In the genomic region with DNA sequence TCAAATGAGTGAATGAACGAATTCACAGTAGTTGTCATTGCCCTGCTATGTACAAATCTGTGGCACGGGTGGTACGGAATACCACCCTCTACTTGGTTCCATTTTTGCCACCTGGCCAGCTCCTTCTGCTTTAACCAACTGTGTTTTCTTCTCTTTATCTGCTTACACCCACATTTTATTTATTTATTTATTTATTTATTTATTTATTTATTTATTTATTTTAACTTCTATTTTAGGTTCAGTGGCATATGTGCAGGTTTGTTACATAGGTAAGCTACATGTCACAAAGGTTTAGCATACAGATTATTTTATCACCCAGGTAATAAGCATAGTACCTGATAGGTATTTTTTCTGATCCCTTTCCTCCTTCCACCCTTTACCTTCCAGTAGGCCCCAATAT, we compare ENCODE assay signal across 19 cellular contexts. TPM values are rescaled to one million over a fixed set of nuclear protein-coding genes. Genes with fewer than 3 reads are reported as not detected.
DNase-seq lines count a peak whose midpoint lies in the region; ATAC-seq and TF ChIP-seq lines count a peak whose summit lies in the region.
"Had no signal": no experiment of that assay in that cellular context is flagged by ENCODE, and none has a peak within 500 bp of the region (broad histone marks: within the 10 kb centered on the region; RNA-seq: fewer than 3 reads in every experiment).

No MANE protein-coding gene starts in this region.

- no peaks in the 10 kb centered on the region for H3K27me3 ChIP-seq in neural progenitor cell
- H3K27me3 ChIP-seq: BLaER1 treated with 17β-estradiol and CSF1 and Interleukin-3, amounts not matched to agents 10 nM and 100 nM had no signal

- ATAC-seq in GM19397 (IDR thresholded peaks at IDR 0.05; ENCODE audit: unreplicated experiment): no peak
- ATAC-seq: CD8-positive, alpha-beta T cell; GM12878 had no signal

- H3K4me2 ChIP-seq in neural progenitor cell: no peak overlapping the region

- no peaks in the 10 kb centered on the region for H3F3A ChIP-seq in neural progenitor cell (ENCODE audit: low read depth)

- H3K27me3 Mint-ChIP-seq in neural progenitor cell (ENCODE audit: insufficient read depth, low read depth): no peaks in the 10 kb centered on the region

- TF ChIP-seq CTCF in HEK293 (tag by site-specific recombination; IDR thresholded peaks at IDR 0.05) (no peak), neural progenitor cell (IDR thresholded peaks at IDR 0.05) (no peak)

- H3K27ac Mint-ChIP-seq in neural progenitor cell: no peak overlapping the region
- H3K27ac Mint-ChIP-seq: B cell; CD4-positive, alpha-beta T cell; CD8-positive, alpha-beta T cell had no signal

- POLR2A ChIA-PET in HEK293 (lab: Yijun Ruan, JAX): no interaction called here

- CTCF ChIA-PET in HEK293 (lab: Yijun Ruan, JAX): interaction anchor here (0.6 to 1.2 kb wide), 3 partner anchors 10 to 1907 kb away, joined by 3 to 7 read pairs (median 4); no protein-coding TSS in a partner anchor

- H3K79me2 ChIP-seq in neural progenitor cell (ENCODE audit: low read depth): no peaks in the 10 kb centered on the region

- H3K9me3 ChIP-seq in HEK293 (ENCODE audit: control insufficient read depth, insufficient read depth, low read depth, low read length): no peaks in the 10 kb centered on the region
- no peaks in the 10 kb centered on the region for H3K9me3 ChIP-seq in neural progenitor cell (ENCODE audit: low read depth)
- H3K9me3 ChIP-seq: Caco-2 had no signal

- DNase-seq in neural progenitor cell (ENCODE audit: low spot score) (no peak), DMS53 (lab: John Stamatoyannopoulos, UW) (no peak)
- no peak for DNase-seq in activated T-cell treated with anti-CD3 and anti-CD28 coated beads, Interleukin-2, amount 50 U/mL, for 1 hour
- DNase-seq: 8988T; AML-193; Caco-2; Calu3; CD4-positive, alpha-beta T cell; CD8-positive, alpha-beta T cell; DMS79; DND-41; EL; GDM1 had no signal

- H3K4me3 ChIP-seq in HEK293 (ENCODE audit: low read depth, low read length) (no peak overlapping the region), neural progenitor cell (no peak overlapping the region)
- H3K4me3 ChIP-seq: BLaER1 treated with 17β-estradiol and CSF1 and Interleukin-3, amounts not matched to agents 10 nM and 100 nM; GM12878 had no signal

- H3K4me1 ChIP-seq in HEK293 (ENCODE audit: control insufficient read depth, insufficient read depth, low read length) (no peaks in the 10 kb centered on the region), neural progenitor cell (no peaks in the 10 kb centered on the region)

- H3K9me3 Mint-ChIP-seq in neural progenitor cell: no peaks in the 10 kb centered on the region
- H3K9me3 Mint-ChIP-seq: CD4-positive, alpha-beta T cell had no signal

- H2AFZ ChIP-seq in neural progenitor cell (replicated peaks): peak overlapping the region; percentile 4

- H3K4me3 Mint-ChIP-seq in neural progenitor cell: no peak overlapping the region
- H3K4me3 Mint-ChIP-seq: B cell; CD4-positive, alpha-beta T cell; CD8-positive, alpha-beta T cell had no signal

- H3K27ac ChIP-seq in HEK293 (ENCODE audit: extremely low read depth, low read depth, low read length) (no peak overlapping the region), neural progenitor cell (no peak overlapping the region)
- H3K27ac ChIP-seq: BLaER1 treated with 17β-estradiol and CSF1 and Interleukin-3, amounts not matched to agents 10 nM and 100 nM; C4-2B had no signal

- H3K4me1 Mint-ChIP-seq in neural progenitor cell: no peaks in the 10 kb centered on the region

- H3K36me3 Mint-ChIP-seq in neural progenitor cell: no peaks in the 10 kb centered on the region
- H3K36me3 Mint-ChIP-seq: CD8-positive, alpha-beta T cell had no signal

- H4K20me1 ChIP-seq in neural progenitor cell (ENCODE audit: low read depth): no peaks in the 10 kb centered on the region
- H4K20me1 ChIP-seq: BLaER1 treated with 17β-estradiol and CSF1 and Interleukin-3, amounts not matched to agents 10 nM and 100 nM had no signal

- H3K36me3 ChIP-seq in HEK293 (ENCODE audit: control insufficient read depth in 2 of 2, insufficient read depth in 1 of 2, low read length in 2 of 2) (no peaks in the 10 kb centered on the region), neural progenitor cell (no peaks in the 10 kb centered on the region)
- H3K36me3 ChIP-seq: BLaER1 treated with 17β-estradiol and CSF1 and Interleukin-3, amounts not matched to agents 10 nM and 100 nM had no signal

- no peak overlapping the region for H3K9ac ChIP-seq in neural progenitor cell
- H3K9ac ChIP-seq: BLaER1 treated with 17β-estradiol and CSF1 and Interleukin-3, amounts not matched to agents 10 nM and 100 nM had no signal

TF ChIP-seq in HEK293, 187 proteins besides CTCF, POLR2A, EP300 and RAD21 (continues in another document):
- TF ChIP-seq ZNF792 (tag by site-specific recombination; IDR thresholded peaks at IDR 0.05): no peak
- TF ChIP-seq, protein P1, sequence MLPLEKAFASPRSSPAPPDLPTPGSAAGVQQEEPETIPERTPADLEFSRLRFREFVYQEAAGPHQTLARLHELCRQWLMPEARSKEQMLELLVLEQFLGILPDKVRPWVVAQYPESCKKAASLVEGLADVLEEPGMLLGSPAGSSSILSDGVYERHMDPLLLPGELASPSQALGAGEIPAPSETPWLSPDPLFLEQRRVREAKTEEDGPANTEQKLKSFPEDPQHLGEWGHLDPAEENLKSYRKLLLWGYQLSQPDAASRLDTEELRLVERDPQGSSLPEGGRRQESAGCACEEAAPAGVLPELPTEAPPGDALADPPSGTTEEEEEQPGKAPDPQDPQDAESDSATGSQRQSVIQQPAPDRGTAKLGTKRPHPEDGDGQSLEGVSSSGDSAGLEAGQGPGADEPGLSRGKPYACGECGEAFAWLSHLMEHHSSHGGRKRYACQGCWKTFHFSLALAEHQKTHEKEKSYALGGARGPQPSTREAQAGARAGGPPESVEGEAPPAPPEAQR (tag by site-specific recombination; IDR thresholded peaks at IDR 0.05): no peak
- peak; percentile 41 for TF ChIP-seq ZNF510 (tag by site-specific recombination; IDR thresholded peaks at IDR 0.05; ENCODE audit: insufficient replicate concordance)
- TF ChIP-seq ZNF394 (tag by site-specific recombination; IDR thresholded peaks at IDR 0.05; ENCODE audit: borderline replicate concordance): peak; percentile 79; the same call in 1 of the 2 replicates
- no peak for TF ChIP-seq ZNF335 (tag by site-specific recombination; conservative IDR thresholded peaks at IDR 0.05)
- peak; percentile 45 for TF ChIP-seq ZNF555 (tag by site-specific recombination; conservative IDR thresholded peaks at IDR 0.05)
- TF ChIP-seq ZBTB8A (tag by site-specific recombination; IDR thresholded peaks at IDR 0.05): 0 out of 2 replicates have a peak, but pooled peaks have one; percentile 18
- TF ChIP-seq, protein P2, sequence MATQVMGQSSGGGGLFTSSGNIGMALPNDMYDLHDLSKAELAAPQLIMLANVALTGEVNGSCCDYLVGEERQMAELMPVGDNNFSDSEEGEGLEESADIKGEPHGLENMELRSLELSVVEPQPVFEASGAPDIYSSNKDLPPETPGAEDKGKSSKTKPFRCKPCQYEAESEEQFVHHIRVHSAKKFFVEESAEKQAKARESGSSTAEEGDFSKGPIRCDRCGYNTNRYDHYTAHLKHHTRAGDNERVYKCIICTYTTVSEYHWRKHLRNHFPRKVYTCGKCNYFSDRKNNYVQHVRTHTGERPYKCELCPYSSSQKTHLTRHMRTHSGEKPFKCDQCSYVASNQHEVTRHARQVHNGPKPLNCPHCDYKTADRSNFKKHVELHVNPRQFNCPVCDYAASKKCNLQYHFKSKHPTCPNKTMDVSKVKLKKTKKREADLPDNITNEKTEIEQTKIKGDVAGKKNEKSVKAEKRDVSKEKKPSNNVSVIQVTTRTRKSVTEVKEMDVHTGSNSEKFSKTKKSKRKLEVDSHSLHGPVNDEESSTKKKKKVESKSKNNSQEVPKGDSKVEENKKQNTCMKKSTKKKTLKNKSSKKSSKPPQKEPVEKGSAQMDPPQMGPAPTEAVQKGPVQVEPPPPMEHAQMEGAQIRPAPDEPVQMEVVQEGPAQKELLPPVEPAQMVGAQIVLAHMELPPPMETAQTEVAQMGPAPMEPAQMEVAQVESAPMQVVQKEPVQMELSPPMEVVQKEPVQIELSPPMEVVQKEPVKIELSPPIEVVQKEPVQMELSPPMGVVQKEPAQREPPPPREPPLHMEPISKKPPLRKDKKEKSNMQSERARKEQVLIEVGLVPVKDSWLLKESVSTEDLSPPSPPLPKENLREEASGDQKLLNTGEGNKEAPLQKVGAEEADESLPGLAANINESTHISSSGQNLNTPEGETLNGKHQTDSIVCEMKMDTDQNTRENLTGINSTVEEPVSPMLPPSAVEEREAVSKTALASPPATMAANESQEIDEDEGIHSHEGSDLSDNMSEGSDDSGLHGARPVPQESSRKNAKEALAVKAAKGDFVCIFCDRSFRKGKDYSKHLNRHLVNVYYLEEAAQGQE (tag by site-specific recombination; IDR thresholded peaks at IDR 0.05): peak; percentile 29; the same call in 1 of the 2 replicates
- peak; percentile 38; the same call in 1 of the 2 replicates for TF ChIP-seq ZNF202 (tag by site-specific recombination; IDR thresholded peaks at IDR 0.05; ENCODE audit: borderline replicate concordance)
- peak; percentile 53 for TF ChIP-seq ZNF623 (tag by site-specific recombination; IDR thresholded peaks at IDR 0.05)
- no peak for TF ChIP-seq IKZF3 (tag by site-specific recombination; IDR thresholded peaks at IDR 0.05)
- no peak for TF ChIP-seq ZNF416 (tag by site-specific recombination; IDR thresholded peaks at IDR 0.05)
- TF ChIP-seq ZBTB21 (tag by site-specific recombination; IDR thresholded peaks at IDR 0.05): 0 out of 2 replicates have a peak, but pooled peaks have one; percentile 16
- TF ChIP-seq ZNF114 (tag by site-specific recombination; IDR thresholded peaks at IDR 0.05): no peak

RNA-seq across cellular contexts. Expression of a gene that starts 42.2 kb away (rescaled TPM):
- total RNA-seq in neural progenitor cell (ENCODE audit: low replicate concordance): 102 and 210 TPM in 2 replicates
